ENCODE assay signal across 1 cellular context in genomic region chr13:79870123-79870522, GRCh38.
TF ChIP-seq lines count a peak whose summit lies in the region.

No MANE protein-coding gene starts in this region.

TF ChIP-seq in endothelial cell of umbilical vein, 7 proteins besides CTCF, POLR2A, EP300 and RAD21:
- TF ChIP-seq MYC (IDR thresholded peaks at IDR 0.05; ENCODE audit: low read depth, low read length) (no peak), POLR2AphosphoS5 (IDR thresholded peaks at IDR 0.05; ENCODE audit: insufficient read depth, low read depth, low read length) (no peak), GATA2 (IDR thresholded peaks at IDR 0.05; ENCODE audit: insufficient read depth, insufficient read length, low read depth, low read length) (no peak), EZH2 (IDR thresholded peaks at IDR 0.05; ENCODE audit: borderline replicate concordance, low read depth, low read length, severe bottlenecking) (no peak), FOS (IDR thresholded peaks at IDR 0.05; ENCODE audit: borderline replicate concordance, insufficient read depth, low read length) (no peak), MAX (IDR thresholded peaks at IDR 0.05; ENCODE audit: insufficient read depth, insufficient read length) (no peak), JUN (IDR thresholded peaks at IDR 0.05; ENCODE audit: borderline replicate concordance, insufficient read depth, insufficient read length, low read depth) (peak; percentile 23)
